ENCODE assay signal across 16 cellular contexts in the genomic region with DNA sequence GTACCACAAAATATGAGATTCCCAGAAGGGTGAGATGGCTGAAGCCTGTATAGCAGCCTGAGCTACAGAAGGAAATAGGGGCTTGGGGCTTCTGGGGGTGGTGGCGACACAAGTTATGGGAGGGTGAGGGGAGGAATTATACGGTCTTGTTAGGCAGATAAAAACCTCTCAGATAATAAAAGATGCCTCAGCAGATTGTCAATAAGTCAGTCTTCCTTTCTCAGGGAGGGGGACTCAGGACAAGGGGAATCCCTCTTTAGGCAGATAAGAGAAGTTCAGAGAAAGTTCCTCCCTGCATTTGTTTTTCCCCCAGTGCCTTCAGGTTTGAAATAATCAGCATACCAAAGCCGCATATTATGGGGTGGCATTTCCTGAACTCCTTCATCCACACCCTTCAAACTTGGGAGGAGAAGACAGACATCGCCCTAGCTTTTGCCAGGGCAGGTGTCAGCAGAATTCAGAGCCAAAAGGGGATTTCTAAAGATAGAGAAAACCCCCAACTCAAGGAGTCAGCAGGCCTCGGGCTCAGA. TPM values are rescaled to one million over a fixed set of nuclear protein-coding genes. Genes with fewer than 3 reads are reported as not detected.
DNase-seq lines count a peak whose midpoint lies in the region; ATAC-seq, FAIRE-seq and TF ChIP-seq lines count a peak whose summit lies in the region.
"Had no signal": no experiment of that assay in that cellular context is flagged by ENCODE, and none has a peak within 500 bp of the region (broad histone marks: within the 10 kb centered on the region; RNA-seq: fewer than 3 reads in every experiment).

No MANE protein-coding gene starts in this region.

- no peak overlapping the region for H3K27ac Mint-ChIP-seq in astrocyte (ENCODE audit: unreplicated experiment)
- peak overlapping the region in 1 of 2 donors; percentile 21 for H3K27ac Mint-ChIP-seq in natural killer cell treated with Interleukin-12 subunit alpha and Interleukin-12 subunit beta and Interleukin-15 and Interleukin-18, amount 100 ng/mL, for 72 hours

- no peaks in the 10 kb centered on the region for H3K27me3 Mint-ChIP-seq in astrocyte (ENCODE audit: low read depth, unreplicated experiment)
- no peaks in the 10 kb centered on the region for H3K27me3 Mint-ChIP-seq in natural killer cell treated with Interleukin-12 subunit alpha and Interleukin-12 subunit beta and Interleukin-15 and Interleukin-18, amount 100 ng/mL, for 72 hours

- TF ChIP-seq CTCF in KMS-11 (conservative IDR thresholded peaks at IDR 0.05; ENCODE audit: low read depth, low read length) = no peak
- no peak for TF ChIP-seq CTCF in astrocyte (IDR thresholded peaks at IDR 0.05; ENCODE audit: insufficient read depth, low read depth, low read length)
- no peak for TF ChIP-seq CTCF in lower lobe of right lung (IDR thresholded peaks at IDR 0.05)

- H3K27ac ChIP-seq in ACC112 (ENCODE audit: low read depth, low read length) (peak overlapping the region; percentile 35; the same call in 1 of the 2 replicates), KMS-11 (peak overlapping the region; percentile 13; the same call in 1 of the 2 replicates), astrocyte (ENCODE audit: low read depth, low read length) (no peak overlapping the region), lower lobe of right lung (peak overlapping the region; percentile 34)

- no peaks in the 10 kb centered on the region for H4K20me1 ChIP-seq in KMS-11 (ENCODE audit: insufficient read depth)
- peaks cover 16% of the 10 kb centered on the region for H4K20me1 ChIP-seq in astrocyte (ENCODE audit: insufficient read depth, low read length)

- H3K27me3 ChIP-seq in ACC112 (ENCODE audit: insufficient read depth, low read length) = no peaks in the 10 kb centered on the region
- H3K27me3 ChIP-seq in KMS-11 (ENCODE audit: insufficient read depth, low read depth) = no peaks in the 10 kb centered on the region
- H3K27me3 ChIP-seq in astrocyte (ENCODE audit: insufficient read depth, low read length) = no peaks in the 10 kb centered on the region
- no peaks in the 10 kb centered on the region for H3K27me3 ChIP-seq in lower lobe of right lung (ENCODE audit: low read depth)
- H3K27me3 ChIP-seq: BE2C had no signal

- peaks cover 43% of the 10 kb centered on the region for H3K4me1 ChIP-seq in ACC112 (ENCODE audit: control insufficient read depth, insufficient read depth, low read length, unreplicated experiment)
- H3K4me1 ChIP-seq in KMS-11 (ENCODE audit: low read depth, poor library complexity, severe bottlenecking) = peaks cover 57% of the 10 kb centered on the region
- peaks cover 8% of the 10 kb centered on the region for H3K4me1 ChIP-seq in astrocyte (ENCODE audit: insufficient read depth, low read length)
- H3K4me1 ChIP-seq in lower lobe of right lung = peaks cover 39% of the 10 kb centered on the region

- no peak for ATAC-seq in lower lobe of right lung
- ATAC-seq in stimulated activated naive CD8-positive, alpha-beta T cell treated with anti-CD3 and anti-CD28 coated beads, Interleukin-15, Interleukin-2, amounts not matched to agents 100 U/mL and 50 U/mL, for 24 hours = no peak
- no peak for ATAC-seq in natural killer cell treated with Interleukin-12 subunit alpha and Interleukin-12 subunit beta and Interleukin-15 and Interleukin-18, amount 100 ng/mL, for 72 hours

- peaks cover 7% of the 10 kb centered on the region for H3K36me3 Mint-ChIP-seq in astrocyte (ENCODE audit: low read depth, unreplicated experiment)
- no peaks in the 10 kb centered on the region for H3K36me3 Mint-ChIP-seq in natural killer cell treated with Interleukin-12 subunit alpha and Interleukin-12 subunit beta and Interleukin-15 and Interleukin-18, amount 100 ng/mL, for 72 hours

- intact Hi-C loops in lower lobe of right lung (cut with DNase I) = no loop called here

- no peaks in the 10 kb centered on the region for H3K9me3 ChIP-seq in astrocyte (ENCODE audit: insufficient read depth, low read depth, low read length)
- no peaks in the 10 kb centered on the region for H3K9me3 ChIP-seq in lower lobe of right lung
- H3K9me3 ChIP-seq: BE2C had no signal

- H2AFZ ChIP-seq in ACC112 (ENCODE audit: low read length, unreplicated experiment) (no peak overlapping the region), KMS-11 (ENCODE audit: low read depth) (no peak overlapping the region; the same call in 1 of the 2 replicates), astrocyte (ENCODE audit: low read depth, low read length) (no peak overlapping the region)

- no peak for FAIRE-seq in astrocyte (lab: Jason Lieb, UNC)
- FAIRE-seq: colon, small intestine had no signal

- H3K79me2 ChIP-seq in ACC112 (ENCODE audit: control insufficient read depth, insufficient read depth, low read length, unreplicated experiment) = peaks cover 4% of the 10 kb centered on the region
- H3K79me2 ChIP-seq in KMS-11 (ENCODE audit: insufficient read depth, low read depth) = no peaks in the 10 kb centered on the region
- peaks cover 12% of the 10 kb centered on the region for H3K79me2 ChIP-seq in astrocyte (ENCODE audit: insufficient read depth, low read length)

- H3K4me3 Mint-ChIP-seq in astrocyte (ENCODE audit: unreplicated experiment) = peak overlapping the region; percentile 45
- H3K4me3 Mint-ChIP-seq in natural killer cell treated with Interleukin-12 subunit alpha and Interleukin-12 subunit beta and Interleukin-15 and Interleukin-18, amount 100 ng/mL, for 72 hours = no peak overlapping the region

- H3K4me2 ChIP-seq in KMS-11 = peak overlapping the region; percentile 56
- no peak overlapping the region for H3K4me2 ChIP-seq in astrocyte (ENCODE audit: low read length)

- H3K9me3 Mint-ChIP-seq in astrocyte (ENCODE audit: unreplicated experiment) = no peaks in the 10 kb centered on the region
- no peaks in the 10 kb centered on the region for H3K9me3 Mint-ChIP-seq in natural killer cell treated with Interleukin-12 subunit alpha and Interleukin-12 subunit beta and Interleukin-15 and Interleukin-18, amount 100 ng/mL, for 72 hours

- H3K4me3 ChIP-seq in ACC112 (ENCODE audit: low read depth, low read length) = no peak overlapping the region
- no peak overlapping the region for H3K4me3 ChIP-seq in KMS-11 (IDR thresholded peaks at IDR 0.05; ENCODE audit: insufficient read depth, low read depth, low read length)
- no peak overlapping the region for H3K4me3 ChIP-seq in astrocyte (ENCODE audit: insufficient read depth, low read depth, low read length)
- H3K4me3 ChIP-seq in lower lobe of right lung = no peak overlapping the region

- H3K9ac ChIP-seq in KMS-11 = no peak overlapping the region
- peak overlapping the region; percentile 25 for H3K9ac ChIP-seq in astrocyte (ENCODE audit: low read length)

- H3K4me1 Mint-ChIP-seq in astrocyte (ENCODE audit: low read depth, unreplicated experiment) = peaks cover 24% of the 10 kb centered on the region
- peaks cover 13 to 18% of the 10 kb centered on the region in 2 donors for H3K4me1 Mint-ChIP-seq in natural killer cell treated with Interleukin-12 subunit alpha and Interleukin-12 subunit beta and Interleukin-15 and Interleukin-18, amount 100 ng/mL, for 72 hours (ENCODE audit: low read depth in 2 of 2)

- DNase-seq in astrocyte (ENCODE audit: low read depth) (no peak), lower lobe of right lung (no peak), SHP77 (lab: John Stamatoyannopoulos, UW) (no peak), DMS153 treated with DMSO at 0.1 percent for 48 hours (lab: John Stamatoyannopoulos, UW; ENCODE audit: unreplicated experiment) (no peak)
- DNase-seq in stimulated activated naive CD8-positive, alpha-beta T cell treated with anti-CD3 and anti-CD28 coated beads, Interleukin-15, Interleukin-2, amounts not matched to agents 100 U/mL and 50 U/mL, for 24 hours = no peak
- no peak for DNase-seq in natural killer cell treated with Interleukin-12 subunit alpha and Interleukin-12 subunit beta and Interleukin-15 and Interleukin-18, amount 100 ng/mL, for 72 hours (ENCODE audit: low spot score)
- DNase-seq: BE2C, DND-41, MV-4-11, NCI-H82, SIG-M5, small intestine, substantia nigra had no signal

- 0 out of 2 replicates have a peak, but pooled peaks cover 1% of the 10 kb centered on the region for H3K36me3 ChIP-seq in ACC112 (ENCODE audit: insufficient read depth, low read length)
- H3K36me3 ChIP-seq in KMS-11 (ENCODE audit: insufficient read depth) = no peaks in the 10 kb centered on the region
- H3K36me3 ChIP-seq in astrocyte (ENCODE audit: insufficient read depth, low read length) = no peaks in the 10 kb centered on the region
- H3K36me3 ChIP-seq in lower lobe of right lung = no peaks in the 10 kb centered on the region

RNA-seq across cellular contexts. Expression of a gene that starts 8.4 kb away (rescaled TPM):
- 7.3 and 7.5 TPM in 2 replicates for total RNA-seq in astrocyte
- 11.2 TPM for total RNA-seq in lower lobe of right lung
- total RNA-seq in natural killer cell treated with Interleukin-12 subunit alpha and Interleukin-12 subunit beta and Interleukin-15 and Interleukin-18, amount 100 ng/mL, for 72 hours = 10 to 100 TPM; 27.0 to 42.0 TPM

RNA-seq across cellular contexts. Expression of a gene that starts 36.5 kb away (rescaled TPM):
- 18.7 and 23.1 TPM in 2 replicates for total RNA-seq in astrocyte
- total RNA-seq in lower lobe of right lung = 1.9 TPM
- 1 to 10 TPM in 1 of 2 donors, under 1 TPM in 1; 0.40 to 2.7 TPM for total RNA-seq in natural killer cell treated with Interleukin-12 subunit alpha and Interleukin-12 subunit beta and Interleukin-15 and Interleukin-18, amount 100 ng/mL, for 72 hours
